ENCODE assay signal across 1 cellular context in genomic region chr12:109436181-109436546, GRCh38.
TF ChIP-seq lines count a peak whose summit lies in the region.

No MANE protein-coding gene starts in this region.

TF ChIP-seq in GM23338, 12 proteins besides CTCF, POLR2A, EP300 and RAD21 (continued from another document):
- TF ChIP-seq, protein P1, sequence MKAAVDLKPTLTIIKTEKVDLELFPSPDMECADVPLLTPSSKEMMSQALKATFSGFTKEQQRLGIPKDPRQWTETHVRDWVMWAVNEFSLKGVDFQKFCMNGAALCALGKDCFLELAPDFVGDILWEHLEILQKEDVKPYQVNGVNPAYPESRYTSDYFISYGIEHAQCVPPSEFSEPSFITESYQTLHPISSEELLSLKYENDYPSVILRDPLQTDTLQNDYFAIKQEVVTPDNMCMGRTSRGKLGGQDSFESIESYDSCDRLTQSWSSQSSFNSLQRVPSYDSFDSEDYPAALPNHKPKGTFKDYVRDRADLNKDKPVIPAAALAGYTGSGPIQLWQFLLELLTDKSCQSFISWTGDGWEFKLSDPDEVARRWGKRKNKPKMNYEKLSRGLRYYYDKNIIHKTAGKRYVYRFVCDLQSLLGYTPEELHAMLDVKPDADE (IDR thresholded peaks at IDR 0.05): no peak
- no peak for TF ChIP-seq NANOG (IDR thresholded peaks at IDR 0.05; ENCODE audit: borderline replicate concordance)
- no peak for TF ChIP-seq CREB1 (CRISPR knock-in tag; IDR thresholded peaks at IDR 0.05; ENCODE audit: low read depth)
- TF ChIP-seq POLR2AphosphoS5 (IDR thresholded peaks at IDR 0.05; ENCODE audit: low read depth): no peak
- TF ChIP-seq, protein P2, sequence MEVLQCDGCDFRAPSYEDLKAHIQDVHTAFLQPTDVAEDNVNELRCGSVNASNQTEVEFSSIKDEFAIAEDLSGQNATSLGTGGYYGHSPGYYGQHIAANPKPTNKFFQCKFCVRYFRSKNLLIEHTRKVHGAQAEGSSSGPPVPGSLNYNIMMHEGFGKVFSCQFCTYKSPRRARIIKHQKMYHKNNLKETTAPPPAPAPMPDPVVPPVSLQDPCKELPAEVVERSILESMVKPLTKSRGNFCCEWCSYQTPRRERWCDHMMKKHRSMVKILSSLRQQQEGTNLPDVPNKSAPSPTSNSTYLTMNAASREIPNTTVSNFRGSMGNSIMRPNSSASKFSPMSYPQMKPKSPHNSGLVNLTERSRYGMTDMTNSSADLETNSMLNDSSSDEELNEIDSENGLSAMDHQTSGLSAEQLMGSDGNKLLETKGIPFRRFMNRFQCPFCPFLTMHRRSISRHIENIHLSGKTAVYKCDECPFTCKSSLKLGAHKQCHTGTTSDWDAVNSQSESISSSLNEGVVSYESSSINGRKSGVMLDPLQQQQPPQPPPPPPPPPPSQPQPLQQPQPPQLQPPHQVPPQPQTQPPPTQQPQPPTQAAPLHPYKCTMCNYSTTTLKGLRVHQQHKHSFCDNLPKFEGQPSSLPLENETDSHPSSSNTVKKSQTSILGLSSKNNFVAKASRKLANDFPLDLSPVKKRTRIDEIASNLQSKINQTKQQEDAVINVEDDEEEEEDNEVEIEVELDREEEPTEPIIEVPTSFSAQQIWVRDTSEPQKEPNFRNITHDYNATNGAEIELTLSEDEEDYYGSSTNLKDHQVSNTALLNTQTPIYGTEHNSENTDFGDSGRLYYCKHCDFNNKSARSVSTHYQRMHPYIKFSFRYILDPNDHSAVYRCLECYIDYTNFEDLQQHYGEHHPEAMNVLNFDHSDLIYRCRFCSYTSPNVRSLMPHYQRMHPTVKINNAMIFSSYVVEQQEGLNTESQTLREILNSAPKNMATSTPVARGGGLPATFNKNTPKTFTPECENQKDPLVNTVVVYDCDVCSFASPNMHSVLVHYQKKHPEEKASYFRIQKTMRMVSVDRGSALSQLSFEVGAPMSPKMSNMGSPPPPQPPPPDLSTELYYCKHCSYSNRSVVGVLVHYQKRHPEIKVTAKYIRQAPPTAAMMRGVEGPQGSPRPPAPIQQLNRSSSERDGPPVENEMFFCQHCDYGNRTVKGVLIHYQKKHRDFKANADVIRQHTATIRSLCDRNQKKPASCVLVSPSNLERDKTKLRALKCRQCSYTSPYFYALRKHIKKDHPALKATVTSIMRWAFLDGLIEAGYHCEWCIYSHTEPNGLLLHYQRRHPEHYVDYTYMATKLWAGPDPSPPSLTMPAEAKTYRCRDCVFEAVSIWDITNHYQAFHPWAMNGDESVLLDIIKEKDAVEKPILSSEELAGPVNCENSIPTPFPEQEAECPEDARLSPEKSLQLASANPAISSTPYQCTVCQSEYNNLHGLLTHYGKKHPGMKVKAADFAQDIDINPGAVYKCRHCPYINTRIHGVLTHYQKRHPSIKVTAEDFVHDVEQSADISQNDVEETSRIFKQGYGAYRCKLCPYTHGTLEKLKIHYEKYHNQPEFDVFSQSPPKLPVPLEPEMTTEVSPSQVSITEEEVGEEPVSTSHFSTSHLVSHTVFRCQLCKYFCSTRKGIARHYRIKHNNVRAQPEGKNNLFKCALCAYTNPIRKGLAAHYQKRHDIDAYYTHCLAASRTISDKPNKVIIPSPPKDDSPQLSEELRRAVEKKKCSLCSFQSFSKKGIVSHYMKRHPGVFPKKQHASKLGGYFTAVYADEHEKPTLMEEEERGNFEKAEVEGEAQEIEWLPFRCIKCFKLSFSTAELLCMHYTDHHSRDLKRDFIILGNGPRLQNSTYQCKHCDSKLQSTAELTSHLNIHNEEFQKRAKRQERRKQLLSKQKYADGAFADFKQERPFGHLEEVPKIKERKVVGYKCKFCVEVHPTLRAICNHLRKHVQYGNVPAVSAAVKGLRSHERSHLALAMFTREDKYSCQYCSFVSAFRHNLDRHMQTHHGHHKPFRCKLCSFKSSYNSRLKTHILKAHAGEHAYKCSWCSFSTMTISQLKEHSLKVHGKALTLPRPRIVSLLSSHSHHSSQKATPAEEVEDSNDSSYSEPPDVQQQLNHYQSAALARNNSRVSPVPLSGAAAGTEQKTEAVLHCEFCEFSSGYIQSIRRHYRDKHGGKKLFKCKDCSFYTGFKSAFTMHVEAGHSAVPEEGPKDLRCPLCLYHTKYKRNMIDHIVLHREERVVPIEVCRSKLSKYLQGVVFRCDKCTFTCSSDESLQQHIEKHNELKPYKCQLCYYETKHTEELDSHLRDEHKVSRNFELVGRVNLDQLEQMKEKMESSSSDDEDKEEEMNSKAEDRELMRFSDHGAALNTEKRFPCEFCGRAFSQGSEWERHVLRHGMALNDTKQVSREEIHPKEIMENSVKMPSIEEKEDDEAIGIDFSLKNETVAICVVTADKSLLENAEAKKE (CRISPR knock-in tag; IDR thresholded peaks at IDR 0.05): no peak
- no peak for TF ChIP-seq JUNB (IDR thresholded peaks at IDR 0.05; ENCODE audit: unreplicated experiment)
